ENCODE assay signal across 8 cellular contexts in the genomic region with DNA sequence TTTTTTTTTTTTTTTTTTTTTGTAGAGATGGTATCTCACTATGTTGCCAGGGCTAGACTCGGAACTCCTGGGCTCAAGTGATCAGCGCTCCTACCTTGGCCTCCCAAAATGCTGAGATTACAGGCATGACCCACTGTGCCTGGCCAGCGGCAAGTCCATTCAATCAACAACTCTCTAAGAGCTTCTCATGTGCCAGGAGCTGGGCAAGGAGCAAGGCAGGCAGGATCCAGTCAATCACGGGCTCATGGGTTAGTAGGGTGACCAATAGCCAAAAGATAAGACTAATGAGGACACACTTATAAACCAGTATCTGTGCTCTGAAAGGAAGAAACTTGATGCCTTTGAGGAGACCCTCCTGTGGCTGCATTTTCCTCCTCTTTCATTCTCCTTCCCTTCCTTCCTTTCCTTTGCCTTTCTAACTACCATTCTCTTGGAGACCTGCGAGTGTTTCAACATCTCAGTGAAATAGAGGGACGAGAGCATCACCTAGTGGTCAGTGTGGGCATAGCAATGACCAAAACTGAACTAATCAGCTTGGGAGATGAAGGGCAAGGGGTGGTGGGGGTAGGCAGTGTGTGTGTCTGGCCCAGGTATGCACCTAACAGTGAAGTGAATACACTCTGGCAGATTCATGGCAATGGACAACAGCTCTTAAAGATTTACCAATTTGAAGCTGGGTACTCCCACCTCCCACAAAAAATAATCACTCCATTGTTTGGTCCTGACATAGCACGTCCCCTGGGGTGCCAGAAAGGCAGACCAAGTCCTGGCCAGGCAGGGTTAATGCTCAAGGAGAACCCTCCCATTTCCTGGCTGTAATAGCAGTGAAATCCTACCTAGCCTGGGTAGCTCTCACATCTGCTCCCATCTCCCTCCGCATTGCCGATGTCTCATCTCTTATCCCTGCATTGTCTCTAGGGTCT. TPM values are rescaled to one million over a fixed set of nuclear protein-coding genes. Genes with fewer than 3 reads are reported as not detected.
DNase-seq lines count a peak whose midpoint lies in the region; ATAC-seq lines count a peak whose summit lies in the region.

No MANE protein-coding gene starts in this region.

- intact Hi-C loops in Right ventricle myocardium inferior (cut with DNase I) (loop anchor here (1.0 to 5.0 kb wide), 2 partner anchors 179 to 313 kb away; no protein-coding TSS in a partner anchor), cardiac septum (cut with DNase I) (loop anchor here (2.0 to 5.0 kb wide), 2 partner anchors 180 to 313 kb away; no protein-coding TSS in a partner anchor)

- no peak overlapping the region for H3K27ac ChIP-seq in caudate nucleus (ENCODE audit: low read depth, low read length)

- DNase-seq in Right ventricle myocardium inferior (ENCODE audit: missing footprints) = no peak
- DNase-seq in cardiac septum (ENCODE audit: low spot score) = no peak
- peak; percentile 82 for DNase-seq in NCI-H2227 (lab: John Stamatoyannopoulos, UW; ENCODE audit: unreplicated experiment)
- peak; percentile 47 to 83 (median 61) for DNase-seq in activated CD4-positive, CD25-positive, alpha-beta regulatory T cell (lab: John Stamatoyannopoulos, UW)
- peak in 51 of 61 donors; percentile 5 to 92 (median 47) for DNase-seq in caudate nucleus (lab: John Stamatoyannopoulos, UW)
- DNase-seq in left kidney (ENCODE audit: low read depth, low spot score) = peak; percentile 90
- DNase-seq in stimulated activated CD4-positive, alpha-beta T cell treated with anti-CD3 and anti-CD28 coated beads, TNF-alpha, amount 100 ng/mL, for 1 hour (ENCODE audit: low read depth in 3 of 3, low spot score in 1 of 3) = peak; percentile 46 to 64 (median 63)

- peak; percentile 65 for ATAC-seq in Right ventricle myocardium inferior
- ATAC-seq in GM19324 (IDR thresholded peaks at IDR 0.05; ENCODE audit: low FRiP score, unreplicated experiment) = no peak

RNA-seq across cellular contexts. Expression of gene RPP25, which starts 6.2 kb away (rescaled TPM):
- total RNA-seq in Right ventricle myocardium inferior (2.7 TPM), cardiac septum (1.8 TPM)

RNA-seq across cellular contexts. Expression of gene COX5A, which starts 12.5 kb away (rescaled TPM):
- total RNA-seq in Right ventricle myocardium inferior (1,490 TPM), cardiac septum (804 TPM)

RNA-seq across cellular contexts. Expression of gene FAM219B, which starts 43.7 kb away (rescaled TPM):
- total RNA-seq in Right ventricle myocardium inferior (110 TPM), cardiac septum (62.5 TPM)

RNA-seq across cellular contexts. Expression of gene SCAMP5, which starts 45.0 kb away (rescaled TPM):
- total RNA-seq in Right ventricle myocardium inferior (1.9 TPM), cardiac septum (3.6 TPM)

Comparison
In these comparisons a context has a peak if more than half of its experiments do, and no peak if none do; other contexts are left out.
1. DNase-seq: peak in NCI-H2227 (single experiment), activated CD4-positive, CD25-positive, alpha-beta regulatory T cell (4 of 4), caudate nucleus (51 of 61), left kidney (single experiment) and stimulated activated CD4-positive, alpha-beta T cell treated with anti-CD3 and anti-CD28 coated beads, TNF-alpha, amount 100 ng/mL, for 1 hour (3 of 3); none in Right ventricle myocardium inferior (single experiment) and cardiac septum (single experiment).